Comparison of ENCODE assay signal across 4 cellular contexts in genomic region chr11:88853963-88854362, GRCh38.
A peak's percentile ranks its signal among the peaks of the same experiment; 100 is the strongest.
TF ChIP-seq lines count a peak whose summit lies in the region.

No MANE protein-coding gene starts in this region.

TF ChIP-seq in A549, 52 proteins besides CTCF, POLR2A, EP300 and RAD21:
- peak; percentile 33 for TF ChIP-seq MAFK (IDR thresholded peaks at IDR 0.05; ENCODE audit: partially characterized antibody)

TF ChIP-seq in IMR-90, 13 proteins besides CTCF, POLR2A, EP300 and RAD21:
- TF ChIP-seq MAFK (IDR thresholded peaks at IDR 0.05; ENCODE audit: low read depth, low read length), result peak; percentile 67
TF ChIP-seq in IMR-90: peak in this region for 1; not testable (repeated sequence) for 12.

TF ChIP-seq in K562, 482 proteins besides CTCF, POLR2A, EP300 and RAD21:
- 0 out of 2 replicates have a peak, but pooled peaks have one; percentile 23 for TF ChIP-seq MAFK (IDR thresholded peaks at IDR 0.05; ENCODE audit: low read length)
- peak; percentile 14; the same call in 1 of the 2 replicates for TF ChIP-seq MAFF (IDR thresholded peaks at IDR 0.05; ENCODE audit: low read length)

TF ChIP-seq in HepG2, 621 proteins besides CTCF, POLR2A, EP300 and RAD21:
- peak; percentile 45; the same call in 1 of the 2 replicates for TF ChIP-seq MAFF (IDR thresholded peaks at IDR 0.05; ENCODE audit: low read depth, low read length)
- peak; percentile 48 to 73 for TF ChIP-seq MAFK (conservative IDR thresholded peaks at IDR 0.05 in 1 of 2, IDR thresholded peaks at IDR 0.05 in 1 of 2; ENCODE audit: low read length in 2 of 2)
